In genomic region chr3:76961284-76961683, GRCh38 we compare ENCODE assay signal across 29 cellular contexts.
"Had no signal": no experiment of that assay in that cellular context is flagged by ENCODE, and none has a peak within 500 bp of the region (broad histone marks: within the 10 kb centered on the region; RNA-seq: fewer than 3 reads in every experiment).

No MANE protein-coding gene starts in this region.

- H3K9me3 Mint-ChIP-seq: stimulated activated memory B cell treated with anti-CD40 and anti-IgM and Interleukin-4, amounts not matched to agents 10 μg/mL and 1 μg/mL and 100 μg/mL, for 72 hours; stimulated activated naive B cell treated with anti-CD40 and anti-IgM and Interleukin-4, amounts not matched to agents 10 μg/mL and 1 μg/mL and 100 μg/mL, for 72 hours; stimulated activated naive CD8-positive, alpha-beta T cell treated with anti-CD3 and anti-CD28 coated beads, Interleukin-15, amount 100 ng/mL, for 72 hours; type B pancreatic cell had no signal

- H3K4me1 ChIP-seq: stomach, suprapubic skin, testis, thyroid gland, tibial artery, tibial nerve, transverse colon, upper lobe of left lung, upper lobe of right lung, uterus, vagina had no signal

- H3K4me3 ChIP-seq: stomach, suprapubic skin, testis, thoracic aorta, thyroid gland, tibial artery, tibial nerve, transverse colon, upper lobe of left lung, upper lobe of right lung, uterus, vagina had no signal

- H3K36me3 ChIP-seq: stomach, suprapubic skin, thoracic aorta, thyroid gland, tibial artery, tibial nerve, transverse colon, upper lobe of left lung, upper lobe of right lung, uterus, vagina had no signal

- FAIRE-seq: urothelium cell line had no signal

- H3K27me3 ChIP-seq: stomach, suprapubic skin, testis, thyroid gland, tibial artery, tibial nerve, transverse colon, upper lobe of left lung, upper lobe of right lung, uterus, vagina had no signal

- H3K27me3 Mint-ChIP-seq: stimulated activated memory B cell treated with anti-CD40 and anti-IgM and Interleukin-4, amounts not matched to agents 10 μg/mL and 1 μg/mL and 100 μg/mL, for 72 hours; stimulated activated naive B cell treated with anti-CD40 and anti-IgM and Interleukin-4, amounts not matched to agents 10 μg/mL and 1 μg/mL and 100 μg/mL, for 72 hours; stimulated activated naive CD8-positive, alpha-beta T cell treated with anti-CD3 and anti-CD28 coated beads, Interleukin-15, amount 100 ng/mL, for 72 hours; stimulated activated naive CD8-positive, alpha-beta T cell treated with anti-CD3 and anti-CD28 coated beads, Interleukin-15, Interleukin-2, amounts not matched to agents 100 ng/mL and 50 ng/mL, for 24 hours; type B pancreatic cell had no signal

- ATAC-seq: stimulated activated effector memory CD8-positive, alpha-beta T cell treated with anti-CD3 and anti-CD28 coated beads, Interleukin-12 subunit alpha, Interleukin-12 subunit beta, amount 100 ng/mL, for 72 hours; stimulated activated memory B cell treated with anti-CD40 and anti-IgM and Interleukin-4, amounts not matched to agents 10 μg/mL and 1 μg/mL and 100 μg/mL, for 72 hours; stimulated activated naive B cell treated with anti-CD40 and anti-IgM and Interleukin-4, amounts not matched to agents 10 μg/mL and 1 μg/mL and 100 μg/mL, for 72 hours; stimulated activated naive CD8-positive, alpha-beta T cell treated with anti-CD3 and anti-CD28 coated beads, Interleukin-15, amount 100 ng/mL, for 72 hours; stimulated activated naive CD8-positive, alpha-beta T cell treated with anti-CD3 and anti-CD28 coated beads, Interleukin-15, Interleukin-2, amounts not matched to agents 100 U/mL and 50 U/mL, for 24 hours; upper lobe of right lung had no signal

- H3K4me3 Mint-ChIP-seq: stimulated activated effector memory CD8-positive, alpha-beta T cell treated with anti-CD3 and anti-CD28 coated beads, Interleukin-12 subunit alpha, Interleukin-12 subunit beta, amount 100 ng/mL, for 72 hours; stimulated activated memory B cell treated with anti-CD40 and anti-IgM and Interleukin-4, amounts not matched to agents 10 μg/mL and 1 μg/mL and 100 μg/mL, for 72 hours; stimulated activated naive B cell treated with anti-CD40 and anti-IgM and Interleukin-4, amounts not matched to agents 10 μg/mL and 1 μg/mL and 100 μg/mL, for 72 hours; stimulated activated naive CD8-positive, alpha-beta T cell treated with anti-CD3 and anti-CD28 coated beads, Interleukin-15, amount 100 ng/mL, for 72 hours; stimulated activated naive CD8-positive, alpha-beta T cell treated with anti-CD3 and anti-CD28 coated beads, Interleukin-15, Interleukin-2, amounts not matched to agents 100 ng/mL and 50 ng/mL, for 24 hours; type B pancreatic cell had no signal

- H3K27ac Mint-ChIP-seq: stimulated activated effector memory CD8-positive, alpha-beta T cell treated with anti-CD3 and anti-CD28 coated beads, Interleukin-12 subunit alpha, Interleukin-12 subunit beta, amount 100 ng/mL, for 72 hours; stimulated activated memory B cell treated with anti-CD40 and anti-IgM and Interleukin-4, amounts not matched to agents 10 μg/mL and 1 μg/mL and 100 μg/mL, for 72 hours; stimulated activated naive B cell treated with anti-CD40 and anti-IgM and Interleukin-4, amounts not matched to agents 10 μg/mL and 1 μg/mL and 100 μg/mL, for 72 hours; stimulated activated naive CD8-positive, alpha-beta T cell treated with anti-CD3 and anti-CD28 coated beads, Interleukin-15, amount 100 ng/mL, for 72 hours; stimulated activated naive CD8-positive, alpha-beta T cell treated with anti-CD3 and anti-CD28 coated beads, Interleukin-15, Interleukin-2, amounts not matched to agents 100 ng/mL and 50 ng/mL, for 24 hours; type B pancreatic cell had no signal

- DNase-seq: stimulated activated CD4-positive, alpha-beta T cell treated with anti-CD3 and anti-CD28 coated beads, Interleukin-2, amount 100 ng/mL, for 48 hours; stimulated activated CD4-positive, alpha-beta T cell treated with anti-CD3 and anti-CD28 coated beads, Interleukin-4, amount 100 ng/mL, for 1 hour; stimulated activated CD4-positive, alpha-beta T cell treated with anti-CD3 and anti-CD28 coated beads, Interleukin-4, amount 100 ng/mL, for 24 hours; stimulated activated CD4-positive, alpha-beta T cell treated with anti-CD3 and anti-CD28 coated beads, Interleukin-4, amount 100 ng/mL, for 4 hours; stimulated activated CD8-positive, alpha-beta memory T cell treated with anti-CD3 and anti-CD28 coated beads, Interleukin-4, amount 100 ng/mL, for 48 hours; stimulated activated naive B cell treated with anti-CD40 and anti-IgM and Interleukin-4, amounts not matched to agents 10 μg/mL and 1 μg/mL and 100 μg/mL, for 72 hours; stimulated activated naive CD4-positive, alpha-beta T cell; stimulated activated naive CD4-positive, alpha-beta T cell treated with Interleukin-2 at 50 U/mL for 16 hours; stimulated activated naive CD8-positive, alpha-beta T cell treated with anti-CD3 and anti-CD28 coated beads, Interleukin-15, amount 100 ng/mL, for 72 hours; stimulated activated naive CD8-positive, alpha-beta T cell treated with anti-CD3 and anti-CD28 coated beads, Interleukin-15, Interleukin-2, amounts not matched to agents 100 U/mL and 50 U/mL, for 24 hours; stomach; substantia nigra; testis; thyroid gland; tibial artery; transverse colon; trophoblast cell; upper lobe of left lung; upper lobe of right lung; uterus had no signal

- H3K9me3 ChIP-seq: stomach, suprapubic skin, testis, thoracic aorta, thyroid gland, tibial artery, transverse colon, upper lobe of left lung, upper lobe of right lung, uterus, vagina had no signal

- H3K4me1 Mint-ChIP-seq: stimulated activated effector memory CD8-positive, alpha-beta T cell treated with anti-CD3 and anti-CD28 coated beads, Interleukin-12 subunit alpha, Interleukin-12 subunit beta, amount 100 ng/mL, for 72 hours; stimulated activated memory B cell treated with anti-CD40 and anti-IgM and Interleukin-4, amounts not matched to agents 10 μg/mL and 1 μg/mL and 100 μg/mL, for 72 hours; stimulated activated naive B cell treated with anti-CD40 and anti-IgM and Interleukin-4, amounts not matched to agents 10 μg/mL and 1 μg/mL and 100 μg/mL, for 72 hours; stimulated activated naive CD8-positive, alpha-beta T cell treated with anti-CD3 and anti-CD28 coated beads, Interleukin-15, amount 100 ng/mL, for 72 hours had no signal

- H3K27ac ChIP-seq: stomach, suprapubic skin, testis, thoracic aorta, thyroid gland, tibial artery, tibial nerve, transverse colon, upper lobe of left lung, upper lobe of right lung, uterus, vagina had no signal

- H3K36me3 Mint-ChIP-seq: stimulated activated effector memory CD8-positive, alpha-beta T cell treated with anti-CD3 and anti-CD28 coated beads, Interleukin-12 subunit alpha, Interleukin-12 subunit beta, amount 100 ng/mL, for 72 hours; stimulated activated memory B cell treated with anti-CD40 and anti-IgM and Interleukin-4, amounts not matched to agents 10 μg/mL and 1 μg/mL and 100 μg/mL, for 72 hours; stimulated activated naive B cell treated with anti-CD40 and anti-IgM and Interleukin-4, amounts not matched to agents 10 μg/mL and 1 μg/mL and 100 μg/mL, for 72 hours; type B pancreatic cell had no signal
